10 cellular contexts compared by ENCODE assay signal in genomic region chr1:195717651-195718050, GRCh38.
DNase-seq lines count a peak whose midpoint lies in the region; ATAC-seq and TF ChIP-seq lines count a peak whose summit lies in the region.
"Had no signal": no experiment of that assay in that cellular context is flagged by ENCODE, and none has a peak within 500 bp of the region (broad histone marks: within the 10 kb centered on the region; RNA-seq: fewer than 3 reads in every experiment).

No MANE protein-coding gene starts in this region.

- no peak overlapping the region for H3K4me2 ChIP-seq in MM.1S (ENCODE audit: low read depth, low read length)

- H3K36me3 ChIP-seq in MM.1S (replicated peaks; ENCODE audit: insufficient read depth, low read length) (no peaks in the 10 kb centered on the region), neuron (ENCODE audit: insufficient read depth, low read length) (no peaks in the 10 kb centered on the region)

- no peak overlapping the region for H3K27ac ChIP-seq in MM.1S (ENCODE audit: low read length)

- H3K9me3 ChIP-seq in MM.1S (replicated peaks; ENCODE audit: insufficient read depth, low read length) (no peaks in the 10 kb centered on the region), neuron (ENCODE audit: low read length) (no peaks in the 10 kb centered on the region)

- H3K79me2 ChIP-seq in MM.1S (ENCODE audit: low read length), result no peaks in the 10 kb centered on the region

- H3K9ac ChIP-seq in MM.1S (ENCODE audit: low read length), result no peak overlapping the region

- no peak for DNase-seq in GM12864 (ENCODE audit: low read depth)
- no peak for DNase-seq in MM.1S
- peak; percentile 42 for DNase-seq in astrocyte of the spinal cord (ENCODE audit: low read depth, low spot score)
- no peak for DNase-seq in SHP77 (lab: John Stamatoyannopoulos, UW)
- DNase-seq: activated B cell treated with CpG ODN at 0.5 μM for 24 hours; effector CD8-positive, alpha-beta T cell had no signal

- H3K4me3 ChIP-seq in GM12864 (ENCODE audit: low read depth, low read length), result no peak overlapping the region
- H3K4me3 ChIP-seq in MM.1S (ENCODE audit: low read length), result no peak overlapping the region
- no peak overlapping the region for H3K4me3 ChIP-seq in astrocyte of the spinal cord (ENCODE audit: low read depth, low read length)
- H3K4me3 ChIP-seq in neuron (ENCODE audit: low read length), result no peak overlapping the region

- ATAC-seq in GM19324 (IDR thresholded peaks at IDR 0.05; ENCODE audit: low FRiP score, unreplicated experiment) (no peak), GM21717 (IDR thresholded peaks at IDR 0.05; ENCODE audit: unreplicated experiment) (no peak), GM18519 (IDR thresholded peaks at IDR 0.05; ENCODE audit: low FRiP score, unreplicated experiment) (no peak)

- H3K4me1 ChIP-seq in MM.1S (ENCODE audit: low read length) (no peaks in the 10 kb centered on the region), neuron (ENCODE audit: insufficient read depth, low read length) (peaks cover 1% of the 10 kb centered on the region)

- H3F3A ChIP-seq in MM.1S (ENCODE audit: insufficient read depth, low read length), result no peaks in the 10 kb centered on the region

- H4K20me1 ChIP-seq in MM.1S (ENCODE audit: insufficient read depth, low read length), result no peaks in the 10 kb centered on the region

- in situ Hi-C loops in astrocyte of the spinal cord (cut with HindIII; ENCODE audit: low sequenced_read_pairs), result no loop called here

- TF ChIP-seq CTCF in GM12864 (IDR thresholded peaks at IDR 0.05; ENCODE audit: low read depth, low read length, missing control alignments) (peak; percentile 22), MM.1S (IDR thresholded peaks at IDR 0.05; ENCODE audit: low read length) (peak; percentile 53), astrocyte of the spinal cord (IDR thresholded peaks at IDR 0.05; ENCODE audit: low read depth, low read length) (peak; percentile 43)

- no peaks in the 10 kb centered on the region for H3K27me3 ChIP-seq in MM.1S (replicated peaks; ENCODE audit: insufficient read depth, low read length)
- no peaks in the 10 kb centered on the region for H3K27me3 ChIP-seq in neuron (ENCODE audit: insufficient read depth, low read length)

- no peaks in the 10 kb centered on the region for H3K9me2 ChIP-seq in MM.1S (replicated peaks; ENCODE audit: insufficient read depth, low read length)

- H2AFZ ChIP-seq in MM.1S (ENCODE audit: low read length), result no peak overlapping the region
- H2AFZ ChIP-seq in neuron (ENCODE audit: low read depth, low read length), result peak overlapping the region; percentile 49
